ENCODE assay signal across 31 cellular contexts in genomic region chr11:87046824-87047223, GRCh38.
"Had no signal": no experiment of that assay in that cellular context is flagged by ENCODE, and none has a peak within 500 bp of the region (broad histone marks: within the 10 kb centered on the region; RNA-seq: fewer than 3 reads in every experiment).

No MANE protein-coding gene starts in this region.

- FAIRE-seq: endothelial cell of umbilical vein had no signal

- H3K27ac Mint-ChIP-seq: activated CD4-positive, alpha-beta T cell treated with anti-CD3 and anti-CD28 coated beads, Interleukin-2, amount 10 ng/mL, durations not matched to agents 7 days and 5 days; activated naive CD4-positive, alpha-beta T cell treated with anti-CD3 and anti-CD28 coated beads, Interleukin-2, amount 10 ng/mL, durations not matched to agents 7 days and 5 days; activated naive CD4-positive, alpha-beta T cell treated with anti-CD3 and anti-CD28 coated beads, Interleukin-2, amount 50 U/mL, for 72 hours; activated naive CD8-positive, alpha-beta T cell treated with anti-CD3 and anti-CD28 coated beads, Interleukin-2, amount 10 ng/mL, durations not matched to agents 7 days and 5 days; activated T-cell treated with anti-CD3 and anti-CD28 coated beads, Interleukin-2, amount 50 U/mL, for 24 hours; activated T-cell treated with anti-CD3 and anti-CD28 coated beads, Interleukin-2, amount 50 U/mL, for 72 hours; brain; T-helper 17 cell; T-helper 2 cell treated with Interferon-gamma antibody and Interleukin-4, amounts not matched to agents 5 μg/mL and 100 μg/mL, for 36 hours had no signal

- H3K27me3 Mint-ChIP-seq: activated CD4-positive, alpha-beta memory T cell treated with anti-CD3 and anti-CD28 coated beads, Interleukin-2, amount 10 ng/mL, durations not matched to agents 7 days and 5 days; activated CD4-positive, alpha-beta T cell treated with anti-CD3 and anti-CD28 coated beads, Interleukin-2, amount 10 ng/mL, durations not matched to agents 7 days and 5 days; activated naive CD4-positive, alpha-beta T cell treated with anti-CD3 and anti-CD28 coated beads, Interleukin-2, amount 10 ng/mL, durations not matched to agents 7 days and 5 days; activated naive CD8-positive, alpha-beta T cell treated with anti-CD3 and anti-CD28 coated beads, Interleukin-2, amount 10 ng/mL, durations not matched to agents 7 days and 5 days; activated T-cell treated with anti-CD3 and anti-CD28 coated beads, Interleukin-2, amount 50 U/mL, for 24 hours; T-helper 17 cell had no signal

- H3K4me1 ChIP-seq: ascending aorta, breast epithelium, colonic mucosa, esophagus squamous epithelium, gastroesophageal sphincter had no signal

- ATAC-seq: activated naive CD4-positive, alpha-beta T cell treated with anti-CD3 and anti-CD28 coated beads, Interleukin-2, amount 50 U/mL, for 72 hours; activated T-cell treated with anti-CD3 and anti-CD28 coated beads, Interleukin-2, amount 50 U/mL, for 72 hours; gastroesophageal sphincter; T-helper 17 cell had no signal

- H3K4me3 ChIP-seq: ascending aorta, breast epithelium, cardiac muscle cell, colonic mucosa, esophagus squamous epithelium, gastroesophageal sphincter had no signal

- H3K4me3 Mint-ChIP-seq: activated CD4-positive, alpha-beta memory T cell treated with anti-CD3 and anti-CD28 coated beads, Interleukin-2, amount 10 ng/mL, durations not matched to agents 7 days and 5 days; activated CD4-positive, alpha-beta T cell treated with anti-CD3 and anti-CD28 coated beads, Interleukin-2, amount 10 ng/mL, durations not matched to agents 7 days and 5 days; activated naive CD4-positive, alpha-beta T cell treated with anti-CD3 and anti-CD28 coated beads, Interleukin-2, amount 10 ng/mL, durations not matched to agents 7 days and 5 days; activated naive CD8-positive, alpha-beta T cell treated with anti-CD3 and anti-CD28 coated beads, Interleukin-2, amount 10 ng/mL, durations not matched to agents 7 days and 5 days; activated T-cell treated with anti-CD3 and anti-CD28 coated beads, Interleukin-2, amount 50 U/mL, for 24 hours; activated T-cell treated with anti-CD3 and anti-CD28 coated beads, Interleukin-2, amount 50 U/mL, for 72 hours; brain; T-helper 17 cell; T-helper 2 cell treated with Interferon-gamma antibody and Interleukin-4, amounts not matched to agents 5 μg/mL and 100 μg/mL, for 36 hours had no signal

- DNase-seq: activated CD4-positive, alpha-beta memory T cell treated with anti-CD3 and anti-CD28 coated beads, Interleukin-2, amount 10 ng/mL, durations not matched to agents 7 days and 5 days; activated CD4-positive, alpha-beta T cell treated with anti-CD3 and anti-CD28 coated beads for 1 hour; activated CD4-positive, alpha-beta T cell treated with anti-CD3 and anti-CD28 coated beads for 4 hours; activated CD4-positive, alpha-beta T cell treated with anti-CD3 and anti-CD28 coated beads, Interleukin-2, amount 10 ng/mL, durations not matched to agents 7 days and 5 days; activated CD4-positive, alpha-beta T cell treated with anti-CD3 and anti-CD28 coated beads, Interleukin-2, amount 50 U/mL, for 4 hours; activated CD8-positive, alpha-beta memory T cell treated with anti-CD3 and anti-CD28 coated beads, Interleukin-2, amount 50 U/mL, for 48 hours; activated gamma-delta T cell; activated naive CD4-positive, alpha-beta T cell; activated naive CD4-positive, alpha-beta T cell treated with anti-CD3 and anti-CD28 coated beads, Interleukin-2, amount 10 ng/mL, durations not matched to agents 7 days and 5 days; activated naive CD8-positive, alpha-beta T cell treated with anti-CD3 and anti-CD28 coated beads, Interleukin-2, amount 10 ng/mL, durations not matched to agents 7 days and 5 days; activated T-cell treated with anti-CD3 and anti-CD28 coated beads for 4 hours; activated T-cell treated with anti-CD3 and anti-CD28 coated beads, Interleukin-2, amount 50 U/mL, for 24 hours; activated T-cell treated with anti-CD3 and anti-CD28 coated beads, Interleukin-2, amount 50 U/mL, for 72 hours; central memory CD4-positive, alpha-beta T cell; cerebellar nuclear complex; colonic mucosa; effector CD8-positive, alpha-beta T cell; esophagus squamous epithelium; foreskin melanocyte; T-helper 1 cell; T-helper 17 cell; T1000 had no signal

- H3K36me3 ChIP-seq: breast epithelium, colonic mucosa had no signal

- H3K27ac ChIP-seq: ascending aorta, breast epithelium, cardiac muscle cell, colonic mucosa, epithelial cell of prostate, esophagus squamous epithelium, gastroesophageal sphincter had no signal

- H3K9me3 ChIP-seq: breast epithelium, colonic mucosa, esophagus squamous epithelium, gastroesophageal sphincter had no signal

- H3K27me3 ChIP-seq: ascending aorta, breast epithelium, cardiac muscle cell, colonic mucosa, esophagus squamous epithelium, gastroesophageal sphincter had no signal
